In the genomic region with DNA sequence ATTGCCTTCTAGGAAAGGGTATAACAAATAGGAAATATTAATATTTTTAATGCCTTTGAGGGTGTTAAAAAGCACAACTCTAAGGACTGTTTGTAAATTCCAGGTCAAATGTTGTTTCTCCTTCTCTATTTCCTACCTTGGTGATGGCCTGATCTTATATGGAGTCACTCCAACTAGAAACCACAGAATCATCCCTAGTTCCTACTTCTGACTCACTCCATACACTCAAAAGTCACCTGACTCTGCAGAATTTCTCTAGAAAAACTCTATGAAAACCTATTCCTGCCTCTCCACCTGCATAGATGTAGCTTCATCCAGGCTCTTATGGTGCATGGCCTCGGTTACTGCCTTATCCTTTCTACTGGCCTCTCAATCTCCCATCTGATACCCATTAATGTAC, we compare ENCODE assay signal across 12 cellular contexts. TPM values are rescaled to one million over a fixed set of nuclear protein-coding genes. Genes with fewer than 3 reads are reported as not detected.
DNase-seq lines count a peak whose midpoint lies in the region; TF ChIP-seq lines count a peak whose summit lies in the region.
"Had no signal": no experiment of that assay in that cellular context is flagged by ENCODE, and none has a peak within 500 bp of the region (broad histone marks: within the 10 kb centered on the region; RNA-seq: fewer than 3 reads in every experiment).

No MANE protein-coding gene starts in this region.

- H4K20me1 ChIP-seq in mammary epithelial cell (ENCODE audit: insufficient read depth, low read length) = no peaks in the 10 kb centered on the region

- BruUV-seq in mammary epithelial cell (replicated peaks; lab: Mats Ljungman, UMichigan) = no TSS peak

- TF ChIP-seq CTCF in AG10803 (conservative IDR thresholded peaks at IDR 0.05; ENCODE audit: low read length) = no peak
- no peak for TF ChIP-seq CTCF in mammary epithelial cell (conservative IDR thresholded peaks at IDR 0.05 in 1 of 2, IDR thresholded peaks at IDR 0.05 in 1 of 2; ENCODE audit: extremely low read depth in 1 of 2, insufficient read depth in 1 of 2, low read depth in 1 of 2, low read length in 2 of 2)
- no peak for TF ChIP-seq CTCF in kidney epithelial cell (IDR thresholded peaks at IDR 0.05; ENCODE audit: insufficient read depth, low read length, poor library complexity, severe bottlenecking)

- peak; percentile 29 for DNase-seq in AG10803 (ENCODE audit: low read depth)
- peak; percentile 86 for DNase-seq in M059J (ENCODE audit: low read depth)
- peak; percentile 66 for DNase-seq in mammary epithelial cell
- peak; percentile 19 for DNase-seq in kidney epithelial cell (ENCODE audit: low read depth)
- no peak for DNase-seq in GOT3 (lab: John Stamatoyannopoulos, UW)
- no peak for DNase-seq in SIG-M5 (lab: John Stamatoyannopoulos, UW)
- DNase-seq in NCI-H1694 (lab: John Stamatoyannopoulos, UW) = no peak
- DNase-seq in activated gamma-delta T cell treated with Interleukin-2 at 50 U/mL for 16 hours = no peak
- DNase-seq: activated CD4-positive, alpha-beta T cell treated with anti-CD3 and anti-CD28 coated beads, Interleukin-2, amount 50 U/mL, for 4 hours; activated T-cell treated with anti-CD3 and anti-CD28 coated beads, Interleukin-2, amount 50 U/mL, for 4 hours; NCI-H510A treated with DMSO at 0.1 percent for 48 hours had no signal

- no peaks in the 10 kb centered on the region for H3K36me3 ChIP-seq in mammary epithelial cell (ENCODE audit: insufficient read depth, low read length)
- H3K36me3 ChIP-seq in kidney epithelial cell (ENCODE audit: control insufficient read depth, insufficient read depth, low read length) = no peaks in the 10 kb centered on the region
- H3K36me3 ChIP-seq: HAP-1 had no signal

- H2AFZ ChIP-seq in mammary epithelial cell (ENCODE audit: low read depth, low read length) = no peak overlapping the region

- H3K27me3 ChIP-seq in mammary epithelial cell (ENCODE audit: insufficient read depth, low read length) = no peaks in the 10 kb centered on the region
- no peaks in the 10 kb centered on the region for H3K27me3 ChIP-seq in kidney epithelial cell (ENCODE audit: control insufficient read depth, insufficient read depth, low read length)

- H3K4me2 ChIP-seq in mammary epithelial cell (ENCODE audit: insufficient read depth, low read depth, low read length) = no peak overlapping the region

- CTCF ChIA-PET in mammary epithelial cell (lab: Charles Lee; ENCODE audit: low non-redundant PET) = no interaction called here

- WGBS in mammary epithelial cell (ENCODE audit: low coverage, missing lambda C conversion rate) = 93% methylated on average over 1 of the region's 1 CpG

- dilution Hi-C loops in mammary epithelial cell (cut with HindIII; ENCODE audit: low sequenced_read_pairs) = no loop called here

- no peak overlapping the region for H3K9ac ChIP-seq in mammary epithelial cell (ENCODE audit: insufficient read depth, low read length)

- intact Hi-C loops in mammary epithelial cell (cut with micrococcal nuclease) = no loop called here

- H3K4me1 ChIP-seq in mammary epithelial cell (ENCODE audit: insufficient read depth, low read length) = peaks cover 8% of the 10 kb centered on the region
- H3K4me1 ChIP-seq: HAP-1 had no signal

- H3K9me3 ChIP-seq in mammary epithelial cell (replicated peaks; ENCODE audit: insufficient read depth, low read length) = no peaks in the 10 kb centered on the region
- H3K9me3 ChIP-seq: HAP-1 had no signal

- in situ Hi-C loops in mammary epithelial cell (cut with MboI; ENCODE audit: low sequenced_read_pairs in 2 of 2) = no loop called here

- H3K79me2 ChIP-seq in mammary epithelial cell (ENCODE audit: insufficient read depth, low read length) = no peaks in the 10 kb centered on the region

- peak overlapping the region; percentile 18 for H3K27ac ChIP-seq in mammary epithelial cell (ENCODE audit: insufficient read depth, low read depth, low read length)

- no peak overlapping the region for H3K4me3 ChIP-seq in AG10803 (ENCODE audit: low read length)
- no peak overlapping the region for H3K4me3 ChIP-seq in mammary epithelial cell (replicated peaks in 1 of 3; ENCODE audit: insufficient read depth in 1 of 3, low read depth in 2 of 3, low read length in 3 of 3)
- H3K4me3 ChIP-seq in kidney epithelial cell (ENCODE audit: low read depth, low read length) = no peak overlapping the region
- H3K4me3 ChIP-seq: HAP-1 had no signal

RNA-seq across cellular contexts. Expression of gene RGS4, which starts 14.5 kb away (rescaled TPM):
- 80.4 and 84.8 TPM in 2 replicates for total RNA-seq in M059J (2014; rRNA removed; shearing (Covaris generic))
- total RNA-seq in mammary epithelial cell (under 1 TPM in 1 of 2 donors, not detected in 1; 0.33 TPM), kidney epithelial cell (6.6 and 20.8 TPM in 2 replicates)
- 0.08 TPM for polyA plus RNA-seq in mammary epithelial cell
- polyA minus RNA-seq in mammary epithelial cell = not detected
- total RNA-seq: activated T-cell treated with anti-CD3 and anti-CD28 coated beads, Interleukin-2, amount 50 U/mL, for 4 hours had no signal

Comparison
In these comparisons a context has a peak if more than half of its experiments do, and no peak if none do; other contexts are left out.
1. DNase-seq: peak in AG10803 (single experiment), M059J (single experiment), mammary epithelial cell (single experiment) and kidney epithelial cell (single experiment); none in GOT3 (single experiment), SIG-M5 (single experiment), NCI-H1694 (single experiment) and activated gamma-delta T cell treated with Interleukin-2 at 50 U/mL for 16 hours (single experiment).